ENCODE assay signal across 10 cellular contexts in genomic region chr22:36625102-36625501, GRCh38.
"Had no signal": no experiment of that assay in that cellular context is flagged by ENCODE, and none has a peak within 500 bp of the region (broad histone marks: within the 10 kb centered on the region; RNA-seq: fewer than 3 reads in every experiment).

No MANE protein-coding gene starts in this region.

- H3K9me3 Mint-ChIP-seq: GM23338, H9, HFFc6 had no signal

- DNase-seq: GM23248, GOT3, H7, H9, HCEC 1CT, HFFc6 had no signal

- H3K4me1 ChIP-seq: HAP-1 had no signal

- H3K36me3 ChIP-seq: HAP-1 had no signal

- H3K27ac Mint-ChIP-seq: GM23338, H9, HFFc6 had no signal

- FAIRE-seq: H54 had no signal

- H3K4me2 ChIP-seq: GM23338 had no signal

- H3K4me3 Mint-ChIP-seq: GM23338, H9, HFFc6 had no signal

- H3K4me1 Mint-ChIP-seq: GM23338 had no signal

- H3K27ac ChIP-seq: GM23248 had no signal

- H3K4me3 ChIP-seq: GM23248, GM23338, HAP-1 had no signal

- H3K9me3 ChIP-seq: HAP-1 had no signal

- ATAC-seq: GM23338, HCT116 had no signal

- H3K9ac ChIP-seq: GM23248 had no signal

- H2AFZ ChIP-seq: GM23248, GM23338 had no signal
